ENCODE assay signal across 1 cellular context in genomic region chr14:41872906-41873305, GRCh38.
TF ChIP-seq lines count a peak whose summit lies in the region.

No MANE protein-coding gene starts in this region.

TF ChIP-seq in Ishikawa, 13 proteins besides CTCF, POLR2A, EP300 and RAD21:
- no peak for TF ChIP-seq ZBTB7A (IDR thresholded peaks at IDR 0.05; ENCODE audit: low read depth)
- TF ChIP-seq USF1 (IDR thresholded peaks at IDR 0.05), result no peak
- TF ChIP-seq NFIC (IDR thresholded peaks at IDR 0.05), result peak; percentile 36; the same call in 1 of the 2 replicates
- TF ChIP-seq MAX (IDR thresholded peaks at IDR 0.05), result no peak
- no peak for TF ChIP-seq TAF1 (IDR thresholded peaks at IDR 0.05; ENCODE audit: low read depth)
- no peak for TF ChIP-seq REST (IDR thresholded peaks at IDR 0.05; ENCODE audit: low read depth)
- no peak for TF ChIP-seq TCF12 (IDR thresholded peaks at IDR 0.05; ENCODE audit: low read depth)
